ENCODE assay signal across 1 cellular context in genomic region chr17:39663340-39663687, GRCh38.
A peak's percentile ranks its signal among the peaks of the same experiment; 100 is the strongest.
TF ChIP-seq lines count a peak whose summit lies in the region.

No MANE protein-coding gene starts in this region.

TF ChIP-seq in K562, 482 proteins besides CTCF, POLR2A, EP300 and RAD21 (continued from another document):
- TF ChIP-seq, protein P1, sequence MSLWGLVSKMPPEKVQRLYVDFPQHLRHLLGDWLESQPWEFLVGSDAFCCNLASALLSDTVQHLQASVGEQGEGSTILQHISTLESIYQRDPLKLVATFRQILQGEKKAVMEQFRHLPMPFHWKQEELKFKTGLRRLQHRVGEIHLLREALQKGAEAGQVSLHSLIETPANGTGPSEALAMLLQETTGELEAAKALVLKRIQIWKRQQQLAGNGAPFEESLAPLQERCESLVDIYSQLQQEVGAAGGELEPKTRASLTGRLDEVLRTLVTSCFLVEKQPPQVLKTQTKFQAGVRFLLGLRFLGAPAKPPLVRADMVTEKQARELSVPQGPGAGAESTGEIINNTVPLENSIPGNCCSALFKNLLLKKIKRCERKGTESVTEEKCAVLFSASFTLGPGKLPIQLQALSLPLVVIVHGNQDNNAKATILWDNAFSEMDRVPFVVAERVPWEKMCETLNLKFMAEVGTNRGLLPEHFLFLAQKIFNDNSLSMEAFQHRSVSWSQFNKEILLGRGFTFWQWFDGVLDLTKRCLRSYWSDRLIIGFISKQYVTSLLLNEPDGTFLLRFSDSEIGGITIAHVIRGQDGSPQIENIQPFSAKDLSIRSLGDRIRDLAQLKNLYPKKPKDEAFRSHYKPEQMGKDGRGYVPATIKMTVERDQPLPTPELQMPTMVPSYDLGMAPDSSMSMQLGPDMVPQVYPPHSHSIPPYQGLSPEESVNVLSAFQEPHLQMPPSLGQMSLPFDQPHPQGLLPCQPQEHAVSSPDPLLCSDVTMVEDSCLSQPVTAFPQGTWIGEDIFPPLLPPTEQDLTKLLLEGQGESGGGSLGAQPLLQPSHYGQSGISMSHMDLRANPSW (CRISPR knock-in tag; IDR thresholded peaks at IDR 0.05), result no peak
- TF ChIP-seq ZNF143 (CRISPR knock-in tag; IDR thresholded peaks at IDR 0.05), result no peak
- no peak for TF ChIP-seq ZNF395 (CRISPR knock-in tag; IDR thresholded peaks at IDR 0.05)
- no peak for TF ChIP-seq IRF9 (tag; IDR thresholded peaks at IDR 0.05)
- TF ChIP-seq ZNF740 (CRISPR knock-in tag; IDR thresholded peaks at IDR 0.05), result no peak
- peak in 1 of 2 experiments; percentile 26; a peak in 1 of 4 replicates for TF ChIP-seq ZNF740 (tag; IDR thresholded peaks at IDR 0.05)
- no peak for TF ChIP-seq ZNF408 (CRISPR knock-in tag; IDR thresholded peaks at IDR 0.05; ENCODE audit: low read depth)
- TF ChIP-seq GABPA (tag; conservative IDR thresholded peaks at IDR 0.05; ENCODE audit: low read depth), result no peak
- no peak for TF ChIP-seq SNAPC5 (CRISPR knock-in tag; IDR thresholded peaks at IDR 0.05)
- no peak for TF ChIP-seq ATF4 (CRISPR knock-in tag; IDR thresholded peaks at IDR 0.05)
- TF ChIP-seq NR3C1 (CRISPR knock-in tag; IDR thresholded peaks at IDR 0.05), result no peak
- TF ChIP-seq ZNF384 (IDR thresholded peaks at IDR 0.05; ENCODE audit: low read depth, low read length), result 0 out of 2 replicates have a peak, but pooled peaks have one; percentile 66
- TF ChIP-seq DPF2 (IDR thresholded peaks at IDR 0.05), result no peak
- no peak for TF ChIP-seq SLC30A9 (CRISPR knock-in tag; IDR thresholded peaks at IDR 0.05)
- TF ChIP-seq, protein P2, sequence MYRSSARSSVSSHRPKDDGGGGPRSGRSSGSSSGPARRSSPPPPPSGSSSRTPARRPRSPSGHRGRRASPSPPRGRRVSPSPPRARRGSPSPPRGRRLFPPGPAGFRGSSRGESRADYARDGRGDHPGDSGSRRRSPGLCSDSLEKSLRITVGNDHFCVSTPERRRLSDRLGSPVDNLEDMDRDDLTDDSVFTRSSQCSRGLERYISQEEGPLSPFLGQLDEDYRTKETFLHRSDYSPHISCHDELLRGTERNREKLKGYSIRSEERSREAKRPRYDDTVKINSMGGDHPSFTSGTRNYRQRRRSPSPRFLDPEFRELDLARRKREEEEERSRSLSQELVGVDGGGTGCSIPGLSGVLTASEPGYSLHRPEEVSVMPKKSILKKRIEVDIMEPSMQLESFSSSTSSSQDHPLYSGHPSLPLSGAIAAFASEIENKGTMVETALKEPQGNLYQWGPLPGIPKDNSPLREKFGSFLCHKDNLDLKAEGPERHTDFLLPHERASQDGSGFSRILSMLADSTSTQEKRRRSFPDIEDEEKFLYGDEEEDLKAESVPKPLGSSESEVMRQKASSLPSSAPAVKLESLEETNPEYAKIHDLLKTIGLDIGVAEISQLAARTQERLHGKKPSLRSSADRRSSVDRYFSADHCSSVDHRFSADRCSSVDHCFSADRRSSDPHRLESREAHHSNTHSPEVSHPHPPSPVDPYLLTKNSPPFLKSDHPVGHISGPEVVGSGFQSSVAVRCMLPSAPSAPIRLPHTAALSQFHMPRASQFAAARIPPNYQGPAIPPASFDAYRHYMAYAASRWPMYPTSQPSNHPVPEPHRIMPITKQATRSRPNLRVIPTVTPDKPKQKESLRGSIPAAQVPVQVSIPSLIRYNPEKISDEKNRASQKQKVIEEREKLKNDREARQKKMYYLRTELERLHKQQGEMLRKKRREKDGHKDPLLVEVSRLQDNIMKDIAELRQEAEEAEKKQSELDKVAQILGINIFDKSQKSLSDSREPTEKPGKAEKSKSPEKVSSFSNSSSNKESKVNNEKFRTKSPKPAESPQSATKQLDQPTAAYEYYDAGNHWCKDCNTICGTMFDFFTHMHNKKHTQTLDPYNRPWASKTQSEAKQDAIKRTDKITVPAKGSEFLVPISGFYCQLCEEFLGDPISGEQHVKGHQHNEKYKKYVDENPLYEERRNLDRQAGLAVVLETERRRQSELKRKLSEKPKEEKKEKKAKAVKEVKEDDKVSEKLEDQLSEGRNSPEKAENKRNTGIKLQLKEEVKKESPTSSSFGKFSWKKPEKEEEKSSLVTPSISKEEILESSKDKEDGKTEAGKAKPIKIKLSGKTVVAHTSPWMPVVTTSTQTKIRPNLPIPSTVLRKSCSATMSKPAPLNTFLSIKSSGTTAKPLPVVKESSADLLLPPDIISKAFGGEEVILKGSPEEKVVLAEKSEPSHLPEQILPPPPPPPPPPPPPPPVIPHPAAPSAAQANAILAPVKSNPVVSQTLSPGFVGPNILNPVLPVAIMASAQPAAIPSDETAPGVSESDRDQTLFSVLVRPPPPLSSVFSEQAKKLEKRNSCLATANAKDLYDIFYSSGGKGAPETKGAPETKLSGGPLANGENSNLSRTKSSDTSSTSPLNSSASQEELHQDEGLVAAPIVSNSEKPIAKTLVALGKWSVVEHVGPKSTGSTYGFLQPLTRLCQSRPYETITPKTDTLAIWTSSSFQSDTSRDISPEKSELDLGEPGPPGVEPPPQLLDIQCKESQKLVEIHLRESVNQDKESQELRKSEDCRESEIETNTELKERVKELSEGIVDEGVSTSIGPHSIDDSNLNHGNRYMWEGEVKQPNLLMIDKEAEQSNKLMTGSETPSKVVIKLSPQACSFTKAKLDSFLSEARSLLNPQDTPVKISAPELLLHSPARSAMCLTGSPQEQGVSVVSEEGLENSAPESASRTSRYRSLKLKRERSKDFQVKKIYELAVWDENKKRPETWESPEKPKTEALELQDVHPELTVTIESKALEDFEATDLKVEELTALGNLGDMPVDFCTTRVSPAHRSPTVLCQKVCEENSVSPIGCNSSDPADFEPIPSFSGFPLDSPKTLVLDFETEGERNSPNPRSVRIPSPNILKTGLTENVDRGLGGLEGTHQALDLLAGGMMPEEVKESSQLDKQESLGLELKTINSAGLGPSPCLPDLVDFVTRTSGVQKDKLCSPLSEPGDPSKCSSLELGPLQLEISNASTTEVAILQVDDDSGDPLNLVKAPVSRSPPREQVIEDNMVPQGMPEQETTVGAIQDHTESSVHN (IDR thresholded peaks at IDR 0.05; ENCODE audit: borderline replicate concordance in 1 of 2, low read depth in 1 of 2), result no peak
